25 cellular contexts compared by ENCODE assay signal in genomic region chr2:99444222-99444621, GRCh38. TPM values are rescaled to one million over a fixed set of nuclear protein-coding genes. Genes with fewer than 3 reads are reported as not detected.
DNase-seq lines count a peak whose midpoint lies in the region; ATAC-seq and FAIRE-seq lines count a peak whose summit lies in the region.
"Had no signal": no experiment of that assay in that cellular context is flagged by ENCODE, and none has a peak within 500 bp of the region (broad histone marks: within the 10 kb centered on the region; RNA-seq: fewer than 3 reads in every experiment).

No MANE protein-coding gene starts in this region.

- H3K9me3 Mint-ChIP-seq in activated CD4-positive, alpha-beta T cell treated with anti-CD3 and anti-CD28 coated beads for 36 hours (ENCODE audit: low read depth) = no peaks in the 10 kb centered on the region
- H3K9me3 Mint-ChIP-seq in stimulated activated naive CD8-positive, alpha-beta T cell treated with anti-CD3 and anti-CD28 coated beads, Interleukin-15, amount 100 ng/mL, for 72 hours = no peaks in the 10 kb centered on the region
- H3K9me3 Mint-ChIP-seq: CD4-positive, alpha-beta memory T cell; endodermal cell had no signal

- peak; percentile 13 for DNase-seq in activated CD4-positive, alpha-beta T cell treated with anti-CD3 and anti-CD28 coated beads for 36 hours
- no peak for DNase-seq in activated CD4-positive, alpha-beta T cell treated with anti-CD3 and anti-CD28 coated beads, Interleukin-2, amount 50 U/mL, for 48 hours
- DNase-seq in stimulated activated naive CD8-positive, alpha-beta T cell treated with anti-CD3 and anti-CD28 coated beads, Interleukin-15, Interleukin-2, amounts not matched to agents 100 U/mL and 50 U/mL, for 24 hours = no peak
- DNase-seq in stimulated activated naive CD8-positive, alpha-beta T cell treated with anti-CD3 and anti-CD28 coated beads, Interleukin-15, amount 100 ng/mL, for 72 hours = no peak
- no peak for DNase-seq in urothelium cell line (ENCODE audit: low spot score)
- DNase-seq in hepatic stellate cell (ENCODE audit: low spot score) = no peak
- DNase-seq: activated naive CD4-positive, alpha-beta T cell; amniotic stem cell; CD4-positive, alpha-beta memory T cell; endodermal cell; esophagus squamous epithelium; islet precursor cell; KG1; lower lobe of right lung; MV-4-11; NCI-H1694 treated with DMSO at 0.1 percent for 48 hours; NCI-H526; SJCRH30; upper lobe of right lung had no signal

- no peaks in the 10 kb centered on the region for H3K27me3 Mint-ChIP-seq in activated CD4-positive, alpha-beta T cell treated with anti-CD3 and anti-CD28 coated beads for 36 hours
- H3K27me3 Mint-ChIP-seq in stimulated activated naive CD8-positive, alpha-beta T cell treated with anti-CD3 and anti-CD28 coated beads, Interleukin-15, amount 100 ng/mL, for 72 hours = no peaks in the 10 kb centered on the region
- H3K27me3 Mint-ChIP-seq: CD4-positive, alpha-beta memory T cell; progenitor cell of endocrine pancreas had no signal

- POLR2A ChIA-PET in activated CD4-positive, alpha-beta T cell treated with anti-CD3 and anti-CD28 coated beads for 36 hours (lab: Charles Lee) = no interaction called here

- no peak for ATAC-seq in activated CD4-positive, alpha-beta T cell treated with anti-CD3 and anti-CD28 coated beads for 36 hours
- ATAC-seq in stimulated activated naive CD8-positive, alpha-beta T cell treated with anti-CD3 and anti-CD28 coated beads, Interleukin-15, Interleukin-2, amounts not matched to agents 100 U/mL and 50 U/mL, for 24 hours = peak; percentile 40
- no peak for ATAC-seq in stimulated activated naive CD8-positive, alpha-beta T cell treated with anti-CD3 and anti-CD28 coated beads, Interleukin-15, amount 100 ng/mL, for 72 hours
- ATAC-seq in esophagus mucosa (peak; percentile 18), GM19455 (IDR thresholded peaks at IDR 0.05; ENCODE audit: unreplicated experiment) (no peak)
- ATAC-seq: gastroesophageal sphincter, lower lobe of right lung, Panc1, upper lobe of right lung had no signal

- H3K36me3 Mint-ChIP-seq in activated CD4-positive, alpha-beta T cell treated with anti-CD3 and anti-CD28 coated beads for 36 hours (ENCODE audit: low read depth) = peaks cover 21% of the 10 kb centered on the region

- H3K4me1 Mint-ChIP-seq in activated CD4-positive, alpha-beta T cell treated with anti-CD3 and anti-CD28 coated beads for 36 hours = peaks cover 15% of the 10 kb centered on the region
- H3K4me1 Mint-ChIP-seq in stimulated activated naive CD8-positive, alpha-beta T cell treated with anti-CD3 and anti-CD28 coated beads, Interleukin-15, amount 100 ng/mL, for 72 hours = peaks cover 19% of the 10 kb centered on the region
- H3K4me1 Mint-ChIP-seq: endodermal cell had no signal

- no peak overlapping the region for H3K27ac Mint-ChIP-seq in activated CD4-positive, alpha-beta T cell treated with anti-CD3 and anti-CD28 coated beads for 36 hours
- peak overlapping the region in 1 of 2 donors; percentile 51 for H3K27ac Mint-ChIP-seq in stimulated activated naive CD8-positive, alpha-beta T cell treated with anti-CD3 and anti-CD28 coated beads, Interleukin-15, amount 100 ng/mL, for 72 hours
- H3K27ac Mint-ChIP-seq: endodermal cell, progenitor cell of endocrine pancreas had no signal

- intact Hi-C loops in activated CD4-positive, alpha-beta T cell treated with anti-CD3 and anti-CD28 coated beads for 36 hours (cut with DNase I, micrococcal nuclease) = no loop called here

- CTCF ChIA-PET in activated CD4-positive, alpha-beta T cell treated with anti-CD3 and anti-CD28 coated beads for 36 hours (lab: Charles Lee) = no interaction called here

- no peak overlapping the region for H3K4me3 Mint-ChIP-seq in activated CD4-positive, alpha-beta T cell treated with anti-CD3 and anti-CD28 coated beads for 36 hours
- H3K4me3 Mint-ChIP-seq in stimulated activated naive CD8-positive, alpha-beta T cell treated with anti-CD3 and anti-CD28 coated beads, Interleukin-15, amount 100 ng/mL, for 72 hours = no peak overlapping the region
- H3K4me3 Mint-ChIP-seq: CD4-positive, alpha-beta memory T cell; endodermal cell had no signal

- FAIRE-seq in urothelium cell line (lab: Jason Lieb, UNC) = no peak
- FAIRE-seq: HTR-8/SVneo had no signal

RNA-seq across cellular contexts. Expression of gene REV1, which starts 45.6 kb away (rescaled TPM):
- 10 to 100 TPM; 30.0 to 38.2 TPM for total RNA-seq in activated CD4-positive, alpha-beta T cell treated with anti-CD3 and anti-CD28 coated beads for 36 hours
- total RNA-seq in esophagus mucosa = 26.0 TPM

Comparison
In these comparisons a context has a peak if more than half of its experiments do, and no peak if none do; other contexts are left out.
1. ATAC-seq: peak in stimulated activated naive CD8-positive, alpha-beta T cell treated with anti-CD3 and anti-CD28 coated beads, Interleukin-15, Interleukin-2, amounts not matched to agents 100 U/mL and 50 U/mL, for 24 hours (single experiment) and esophagus mucosa (single experiment); none in activated CD4-positive, alpha-beta T cell treated with anti-CD3 and anti-CD28 coated beads for 36 hours (single experiment), stimulated activated naive CD8-positive, alpha-beta T cell treated with anti-CD3 and anti-CD28 coated beads, Interleukin-15, amount 100 ng/mL, for 72 hours (single experiment) and GM19455 (single experiment).